In genomic region chr2:66445781-66446177, GRCh38 we compare ENCODE assay signal across 10 cellular contexts. TPM values are rescaled to one million over a fixed set of nuclear protein-coding genes. Genes with fewer than 3 reads are reported as not detected.
DNase-seq lines count a peak whose midpoint lies in the region; ATAC-seq lines count a peak whose summit lies in the region.
"Had no signal": no experiment of that assay in that cellular context is flagged by ENCODE, and none has a peak within 500 bp of the region (broad histone marks: within the 10 kb centered on the region; RNA-seq: fewer than 3 reads in every experiment).

No MANE protein-coding gene starts in this region.

- peak overlapping the region in 4 of 5 donors; percentile 10 to 69 (median 45) for H3K4me3 Mint-ChIP-seq in immature natural killer cell

- H2AFZ ChIP-seq in GM23248 = peak overlapping the region; percentile 75

- no peaks in the 10 kb centered on the region for H3K27me3 ChIP-seq in GM23248 (replicated peaks; ENCODE audit: insufficient read depth)
- H3K27me3 ChIP-seq in ectodermal cell (ENCODE audit: control insufficient read depth, insufficient read depth, low read length, poor library complexity, severe bottlenecking) = peaks cover 68% of the 10 kb centered on the region
- no peaks in the 10 kb centered on the region for H3K27me3 ChIP-seq in skeletal muscle tissue (ENCODE audit: control insufficient read depth in 3 of 3, insufficient read depth in 3 of 3, low read length in 3 of 3)

- H3K27ac ChIP-seq in GM23248 = peak overlapping the region; percentile 83
- H3K27ac ChIP-seq in ectodermal cell (ENCODE audit: insufficient read depth, low read depth, low read length, poor library complexity, severe bottlenecking) = no peak overlapping the region
- peak overlapping the region; percentile 6 for H3K27ac ChIP-seq in skeletal muscle tissue (ENCODE audit: low read depth, low read length)

- no peaks in the 10 kb centered on the region for H3K4me1 Mint-ChIP-seq in immature natural killer cell

- ATAC-seq in GM18520 (IDR thresholded peaks at IDR 0.05; ENCODE audit: unreplicated experiment) (no peak), HG03175 (IDR thresholded peaks at IDR 0.05; ENCODE audit: unreplicated experiment) (no peak)

- peaks cover 0 to 4% (median 0%) of the 10 kb centered on the region in 6 donors for H3K9me3 Mint-ChIP-seq in immature natural killer cell
- H3K9me3 Mint-ChIP-seq: naive B cell had no signal

- no peaks in the 10 kb centered on the region for H4K20me1 ChIP-seq in GM23248 (ENCODE audit: insufficient read depth)

- DNase-seq in GM23248 (peak; percentile 58), immature natural killer cell (no peak)
- no peak for DNase-seq in effector CD4-positive, alpha-beta T cell
- DNase-seq in stimulated activated CD4-positive, alpha-beta T cell treated with anti-CD3 and anti-CD28 coated beads, Interleukin-4, amount 100 ng/mL, for 24 hours = no peak
- DNase-seq: naive B cell, NCI-H226 had no signal

- H3K9ac ChIP-seq in GM23248 = peak overlapping the region; percentile 95
- H3K9ac ChIP-seq in skeletal muscle tissue (ENCODE audit: low read depth in 1 of 3, low read length in 3 of 3) = peak overlapping the region in 1 of 3 donors; percentile 51

- H3K79me2 ChIP-seq in GM23248 (ENCODE audit: insufficient read depth) = peaks cover 100% of the 10 kb centered on the region

- H3K4me1 ChIP-seq in GM23248 (ENCODE audit: insufficient read depth) = peaks cover 50% of the 10 kb centered on the region
- peaks cover 32% of the 10 kb centered on the region for H3K4me1 ChIP-seq in ectodermal cell (ENCODE audit: control insufficient read depth, insufficient read depth, low read length)
- H3K4me1 ChIP-seq in skeletal muscle tissue (ENCODE audit: control insufficient read depth in 3 of 3, insufficient read depth in 3 of 3, low read length in 3 of 3) = peaks cover 0 to 2% (median 0%) of the 10 kb centered on the region in 3 donors

- H3K36me3 ChIP-seq in GM23248 (ENCODE audit: low read depth) (peaks cover 13% of the 10 kb centered on the region), ectodermal cell (ENCODE audit: control insufficient read depth, insufficient read depth, low read length) (no peaks in the 10 kb centered on the region), skeletal muscle tissue (ENCODE audit: control insufficient read depth in 3 of 3, insufficient read depth in 3 of 3, low read length in 3 of 3) (peaks cover 0 to 9% (median 7%) of the 10 kb centered on the region in 3 donors)

- H3K27me3 Mint-ChIP-seq in immature natural killer cell (ENCODE audit: low read depth in 3 of 3) = peaks cover 11 to 27% (median 18%) of the 10 kb centered on the region in 3 donors

- H3F3A ChIP-seq in GM23248 (ENCODE audit: insufficient read depth) = peaks cover 11% of the 10 kb centered on the region; the same call in 1 of the 2 replicates

- in situ Hi-C loops in GM23248 (cut with MboI) = loop anchor here (25.0 kb wide), 2 partner anchors 792 to 1192 kb away; no protein-coding TSS in a partner anchor

- peaks cover 0 to 4% (median 4%) of the 10 kb centered on the region in 3 donors for H3K36me3 Mint-ChIP-seq in immature natural killer cell

- H3K4me2 ChIP-seq in GM23248 (ENCODE audit: unreplicated experiment) = peak overlapping the region; percentile 96

- H3K27ac Mint-ChIP-seq in immature natural killer cell = no peak overlapping the region

- 36 to 46% methylated on average over 9 to 25 of the region's 25 CpGs for WGBS in GM23248 (ENCODE audit: low coverage in 1 of 2, low lambda C conversion rate in 2 of 2, missing lambda C conversion rate in 2 of 2), 2 experiments
- 1% methylated on average over 25 of the region's 25 CpGs for WGBS in ectodermal cell, 2 experiments

- no peaks in the 10 kb centered on the region for H3K9me2 ChIP-seq in GM23248 (ENCODE audit: insufficient read depth)

- H3K4me3 ChIP-seq in GM23248 (peak overlapping the region; percentile 71), ectodermal cell (ENCODE audit: insufficient read depth, low read depth, low read length) (peak overlapping the region; percentile 34), skeletal muscle tissue (ENCODE audit: low read length in 3 of 3) (no peak overlapping the region)

- H3K9me3 ChIP-seq in GM23248 (ENCODE audit: low read depth) (no peaks in the 10 kb centered on the region), ectodermal cell (ENCODE audit: control insufficient read depth, low read length) (no peaks in the 10 kb centered on the region), skeletal muscle tissue (ENCODE audit: control insufficient read depth in 3 of 3, low read length in 3 of 3) (no peaks in the 10 kb centered on the region)

RNA-seq across cellular contexts. Expression of gene MEIS1, which starts 10.9 kb away (rescaled TPM):
- total RNA-seq in GM23248 (2014; rRNA removed; shearing (Covaris generic)) = 19.1 and 21.4 TPM in 2 replicates
- 44.3 and 44.4 TPM in 2 replicates for polyA plus RNA-seq in GM23248 (2016; fragmentation: Nextera tagmentation; extraction: Ambion mirVana)
- 21.8 TPM for polyA plus RNA-seq in ectodermal cell (2013, experiment 1 of 4)
- polyA plus RNA-seq in ectodermal cell (2013, experiment 2 of 4) = 16.3 TPM
- 25.2 TPM for polyA plus RNA-seq in ectodermal cell (2013, experiment 3 of 4)
- 23.8 TPM for polyA plus RNA-seq in ectodermal cell (2013, experiment 4 of 4)
- 1 to 10 TPM in 2 of 3 donors, not detected in 1; 1.3 to 1.7 TPM for polyA plus RNA-seq in immature natural killer cell
- total RNA-seq in skeletal muscle tissue = 13.6 TPM

Comparison
In these comparisons a context has a peak if more than half of its experiments do, and no peak if none do; other contexts are left out.
1. H3K4me3 ChIP-seq: peak in GM23248 (single experiment) and ectodermal cell (single experiment); none in skeletal muscle tissue (0 of 3).